ENCODE assay signal across 8 cellular contexts in genomic region chr17:79839363-79840203, GRCh38. TPM values are rescaled to one million over a fixed set of nuclear protein-coding genes. Genes with fewer than 3 reads are reported as not detected.
DNase-seq lines count a peak whose midpoint lies in the region; ATAC-seq and TF ChIP-seq lines count a peak whose summit lies in the region.

Gene CBX4 (minus strand): TSS chr17:79839440. CDS start chr17:79839251, 189 bp downstream.

- H3K36me3 ChIP-seq in ACC112 (ENCODE audit: insufficient read depth, low read length): peaks cover 6% of the 10 kb centered on the region; the same call in 1 of the 2 replicates
- H3K36me3 ChIP-seq in kidney epithelial cell (ENCODE audit: control insufficient read depth, insufficient read depth, low read length): no peaks in the 10 kb centered on the region

- DNase-seq in NCI-H345 treated with DMSO at 0.1 percent for 48 hours (lab: John Stamatoyannopoulos, UW; ENCODE audit: unreplicated experiment) (peak; percentile 94), cerebellar cortex (ENCODE audit: low spot score) (peak; percentile 91), kidney epithelial cell (ENCODE audit: low read depth) (peak; percentile 55)
- DNase-seq in stimulated activated CD4-positive, alpha-beta T cell treated with anti-CD3 and anti-CD28 coated beads, Interleukin-15, amount 100 ng/mL, for 24 hours: peak; percentile 94

- peak; percentile 25 for TF ChIP-seq CTCF in kidney epithelial cell (IDR thresholded peaks at IDR 0.05; ENCODE audit: insufficient read depth, low read length, poor library complexity, severe bottlenecking)

- H3K4me3 ChIP-seq in ACC112 (ENCODE audit: low read depth, low read length): peak within 1 kb of the TSS; percentile 84
- H3K4me3 ChIP-seq in kidney epithelial cell (ENCODE audit: low read depth, low read length): peak within 1 kb of the TSS; percentile 57

- peaks cover 39% of the 10 kb centered on the region for H3K27me3 ChIP-seq in ACC112 (ENCODE audit: insufficient read depth, low read length)
- H3K27me3 ChIP-seq in kidney epithelial cell (ENCODE audit: control insufficient read depth, insufficient read depth, low read length): peaks cover 49% of the 10 kb centered on the region

- H3K79me2 ChIP-seq in ACC112 (ENCODE audit: control insufficient read depth, insufficient read depth, low read length, unreplicated experiment): peaks cover 13% of the 10 kb centered on the region

- H3K4me1 ChIP-seq in ACC112 (ENCODE audit: control insufficient read depth, insufficient read depth, low read length, unreplicated experiment): peaks cover 16% of the 10 kb centered on the region

- H2AFZ ChIP-seq in ACC112 (ENCODE audit: low read length, unreplicated experiment): peak within 1 kb of the TSS; percentile 66

- peak within 1 kb of the TSS; percentile 47 for H3K27ac ChIP-seq in ACC112 (ENCODE audit: low read depth, low read length)

- ATAC-seq in GM18867 (IDR thresholded peaks at IDR 0.05; ENCODE audit: unreplicated experiment) (peak; percentile 69), HG03196 (IDR thresholded peaks at IDR 0.05; ENCODE audit: unreplicated experiment) (peak; percentile 62)
- ATAC-seq in activated CD4-positive, CD25-positive, alpha-beta regulatory T cell treated with anti-CD3 and anti-CD28 coated beads, Interleukin-2, amount 50 U/mL, for 24 hours: peak; percentile 83 to 84

RNA-seq across cellular contexts. Expression of gene CBX4, which starts in this region (rescaled TPM):
- 24.0 and 28.6 TPM in 2 replicates for total RNA-seq in kidney epithelial cell

Comparison
In these comparisons a context has a peak if more than half of its experiments do, and no peak if none do; other contexts are left out.
1. Peak in every context shown above with its lines: DNase-seq, ATAC-seq, H3K4me3 ChIP-seq and H3K27ac ChIP-seq.